7 cellular contexts compared by ENCODE assay signal in the genomic region with DNA sequence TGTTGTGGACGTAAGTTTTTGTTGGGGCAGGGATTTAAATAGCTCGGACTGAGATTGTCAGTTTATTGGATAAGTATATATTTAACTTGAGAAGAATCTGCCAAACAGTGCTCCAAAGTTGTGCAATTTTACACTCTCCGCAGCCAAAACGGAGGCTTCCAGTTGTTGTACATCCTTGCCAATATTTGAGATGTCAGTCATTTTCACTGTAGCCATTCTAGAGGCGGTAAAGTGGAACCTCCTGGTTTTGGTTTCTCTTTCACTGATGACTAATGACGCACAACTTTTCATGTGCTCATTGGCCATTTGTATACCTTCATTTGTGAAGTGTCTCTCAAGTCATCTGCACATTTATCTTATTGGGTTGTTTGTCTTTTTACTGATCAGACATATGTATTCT. TPM values are rescaled to one million over a fixed set of nuclear protein-coding genes. Genes with fewer than 3 reads are reported as not detected.
DNase-seq lines count a peak whose midpoint lies in the region; ATAC-seq and TF ChIP-seq lines count a peak whose summit lies in the region.
"Not testable (repeated sequence)": the region's sequence is repeated elsewhere in the genome, so short reads cannot be mapped to it uniquely, and the experiment has no call there.

No MANE protein-coding gene starts in this region.

- peak overlapping the region; percentile 50; the same call in 1 of the 2 replicates for H3K4me2 ChIP-seq in OCI-LY7 (ENCODE audit: low read length)

- H3K4me1 Mint-ChIP-seq in activated T-helper 1 cell treated with anti-CD3 and anti-CD28 coated beads, Interleukin-12 subunit alpha, Interleukin-12 subunit beta, Interleukin-2, Interleukin-4 antibody, amounts not matched to agents 30 ng/mL and 10 ng/mL and 1 ng/mL, durations not matched to agents 14 hours and 24 hours and 36 hours (ENCODE audit: low read depth): peaks cover 12% of the 10 kb centered on the region

- H2AFZ ChIP-seq in OCI-LY7 (ENCODE audit: low read length): not testable (repeated sequence)

- H3K9me2 ChIP-seq in OCI-LY7 (ENCODE audit: insufficient read depth, low read length): not testable (repeated sequence)

- not testable (repeated sequence) for H3K4me1 ChIP-seq in OCI-LY7 (ENCODE audit: insufficient read depth, low read length, poor library complexity, severe bottlenecking)

- BruUV-seq in OCI-LY7 (replicated peaks; lab: Mats Ljungman, UMichigan): not testable (repeated sequence)

- not testable (repeated sequence) for H3K4me3 Mint-ChIP-seq in activated T-helper 1 cell treated with anti-CD3 and anti-CD28 coated beads, Interleukin-12 subunit alpha, Interleukin-12 subunit beta, Interleukin-2, Interleukin-4 antibody, amounts not matched to agents 30 ng/mL and 10 ng/mL and 1 ng/mL, durations not matched to agents 14 hours and 24 hours and 36 hours

- not testable (repeated sequence) for TF ChIP-seq CTCF in OCI-LY7 (conservative IDR thresholded peaks at IDR 0.05; ENCODE audit: low read length); fibroblast of mammary gland (conservative IDR thresholded peaks at IDR 0.05; ENCODE audit: control insufficient read depth, insufficient read depth, low read depth, low read length)

- not testable (repeated sequence) for H3K9me3 Mint-ChIP-seq in activated T-helper 1 cell treated with anti-CD3 and anti-CD28 coated beads, Interleukin-12 subunit alpha, Interleukin-12 subunit beta, Interleukin-2, Interleukin-4 antibody, amounts not matched to agents 30 ng/mL and 10 ng/mL and 1 ng/mL, durations not matched to agents 14 hours and 24 hours and 36 hours

- peak; percentile 45 for DNase-seq in OCI-LY7 (ENCODE audit: low spot score)
- DNase-seq in activated T-helper 1 cell treated with anti-CD3 and anti-CD28 coated beads, Interleukin-12 subunit alpha, Interleukin-12 subunit beta, Interleukin-2, Interleukin-4 antibody, amounts not matched to agents 30 ng/mL and 10 ng/mL and 1 ng/mL, durations not matched to agents 14 hours and 24 hours and 36 hours (ENCODE audit: low spot score): peak; percentile 19
- DNase-seq in fibroblast of mammary gland (ENCODE audit: low read depth): peak; percentile 86
- DNase-seq in mucosa of gallbladder (ENCODE audit: low spot score): peak; percentile 19

- not testable (repeated sequence) for H3K27me3 Mint-ChIP-seq in activated T-helper 1 cell treated with anti-CD3 and anti-CD28 coated beads, Interleukin-12 subunit alpha, Interleukin-12 subunit beta, Interleukin-2, Interleukin-4 antibody, amounts not matched to agents 30 ng/mL and 10 ng/mL and 1 ng/mL, durations not matched to agents 14 hours and 24 hours and 36 hours (ENCODE audit: insufficient read depth)

- H3K27ac ChIP-seq in OCI-LY7 (ENCODE audit: low read depth, low read length, poor library complexity, severe bottlenecking): not testable (repeated sequence)

- not testable (repeated sequence) for H4K20me1 ChIP-seq in OCI-LY7 (ENCODE audit: insufficient read depth, low read length)

- H3K27ac Mint-ChIP-seq in activated T-helper 1 cell treated with anti-CD3 and anti-CD28 coated beads, Interleukin-12 subunit alpha, Interleukin-12 subunit beta, Interleukin-2, Interleukin-4 antibody, amounts not matched to agents 30 ng/mL and 10 ng/mL and 1 ng/mL, durations not matched to agents 14 hours and 24 hours and 36 hours: not testable (repeated sequence)

- H3K9me3 ChIP-seq in OCI-LY7 (ENCODE audit: low read length): not testable (repeated sequence)

- H3K36me3 ChIP-seq in OCI-LY7 (ENCODE audit: insufficient read depth, low read length): not testable (repeated sequence)

- not testable (repeated sequence) for H3K36me3 Mint-ChIP-seq in activated T-helper 1 cell treated with anti-CD3 and anti-CD28 coated beads, Interleukin-12 subunit alpha, Interleukin-12 subunit beta, Interleukin-2, Interleukin-4 antibody, amounts not matched to agents 30 ng/mL and 10 ng/mL and 1 ng/mL, durations not matched to agents 14 hours and 24 hours and 36 hours (ENCODE audit: low read depth)

- not testable (repeated sequence) for H3K79me2 ChIP-seq in OCI-LY7 (ENCODE audit: insufficient read depth, low read depth, low read length)

- H3K4me3 ChIP-seq in OCI-LY7 (ENCODE audit: low read depth, low read length, poor library complexity, severe bottlenecking) (peak overlapping the region; percentile 38), fibroblast of mammary gland (ENCODE audit: control insufficient read depth, low read depth, low read length) (peak overlapping the region; percentile 33)

- CTCF ChIA-PET in OCI-LY7 (lab: Charles Lee; ENCODE audit: unreplicated experiment): not testable (repeated sequence)

- ATAC-seq in GM18502 (IDR thresholded peaks at IDR 0.05; ENCODE audit: poor library complexity, unreplicated experiment): peak; percentile 59
- ATAC-seq in GM21723 (IDR thresholded peaks at IDR 0.05; ENCODE audit: unreplicated experiment): peak; percentile 60
- peak; percentile 72 for ATAC-seq in HG03442 (IDR thresholded peaks at IDR 0.05; ENCODE audit: unreplicated experiment)

- POLR2A ChIA-PET in OCI-LY7 (lab: Charles Lee): not testable (repeated sequence)

- intact Hi-C loops in OCI-LY7 (cut with micrococcal nuclease; ENCODE audit: unreplicated experiment): not testable (repeated sequence)
- intact Hi-C loops in activated T-helper 1 cell treated with anti-CD3 and anti-CD28 coated beads, Interleukin-12 subunit alpha, Interleukin-12 subunit beta, Interleukin-2, Interleukin-4 antibody, amounts not matched to agents 30 ng/mL and 10 ng/mL and 1 ng/mL, durations not matched to agents 14 hours and 24 hours and 36 hours (cut with micrococcal nuclease): loop anchor here (5.0 kb wide), 1 partner anchor 141 kb away; no protein-coding TSS in a partner anchor

RNA-seq across cellular contexts. Expression of a gene that starts 24.3 kb away (rescaled TPM):
- 0.41 and 0.51 TPM in 2 replicates for total RNA-seq in OCI-LY7 (2014; rRNA removed; shearing (Covaris generic))
- total RNA-seq in OCI-LY7 (2022): 0.97 and 1.1 TPM in 2 replicates
- 0.31 TPM in 1 of 2 replicates, not detected in the other for total RNA-seq in activated T-helper 1 cell treated with anti-CD3 and anti-CD28 coated beads, Interleukin-12 subunit alpha, Interleukin-12 subunit beta, Interleukin-2, Interleukin-4 antibody, amounts not matched to agents 30 ng/mL and 10 ng/mL and 1 ng/mL, durations not matched to agents 14 hours and 24 hours and 36 hours
- 0.58 TPM for total RNA-seq in mucosa of gallbladder

Comparison
In these comparisons a context has a peak if more than half of its experiments do, and no peak if none do; other contexts are left out.
1. DNase-seq: peak in every context shown above with its lines; median percentile 86 in fibroblast of mammary gland; 45 in OCI-LY7; 19 in activated T-helper 1 cell treated with anti-CD3 and anti-CD28 coated beads, Interleukin-12 subunit alpha, Interleukin-12 subunit beta, Interleukin-2, Interleukin-4 antibody, amounts not matched to agents 30 ng/mL and 10 ng/mL and 1 ng/mL, durations not matched to agents 14 hours and 24 hours and 36 hours; 19 in mucosa of gallbladder.